In the genomic region with DNA sequence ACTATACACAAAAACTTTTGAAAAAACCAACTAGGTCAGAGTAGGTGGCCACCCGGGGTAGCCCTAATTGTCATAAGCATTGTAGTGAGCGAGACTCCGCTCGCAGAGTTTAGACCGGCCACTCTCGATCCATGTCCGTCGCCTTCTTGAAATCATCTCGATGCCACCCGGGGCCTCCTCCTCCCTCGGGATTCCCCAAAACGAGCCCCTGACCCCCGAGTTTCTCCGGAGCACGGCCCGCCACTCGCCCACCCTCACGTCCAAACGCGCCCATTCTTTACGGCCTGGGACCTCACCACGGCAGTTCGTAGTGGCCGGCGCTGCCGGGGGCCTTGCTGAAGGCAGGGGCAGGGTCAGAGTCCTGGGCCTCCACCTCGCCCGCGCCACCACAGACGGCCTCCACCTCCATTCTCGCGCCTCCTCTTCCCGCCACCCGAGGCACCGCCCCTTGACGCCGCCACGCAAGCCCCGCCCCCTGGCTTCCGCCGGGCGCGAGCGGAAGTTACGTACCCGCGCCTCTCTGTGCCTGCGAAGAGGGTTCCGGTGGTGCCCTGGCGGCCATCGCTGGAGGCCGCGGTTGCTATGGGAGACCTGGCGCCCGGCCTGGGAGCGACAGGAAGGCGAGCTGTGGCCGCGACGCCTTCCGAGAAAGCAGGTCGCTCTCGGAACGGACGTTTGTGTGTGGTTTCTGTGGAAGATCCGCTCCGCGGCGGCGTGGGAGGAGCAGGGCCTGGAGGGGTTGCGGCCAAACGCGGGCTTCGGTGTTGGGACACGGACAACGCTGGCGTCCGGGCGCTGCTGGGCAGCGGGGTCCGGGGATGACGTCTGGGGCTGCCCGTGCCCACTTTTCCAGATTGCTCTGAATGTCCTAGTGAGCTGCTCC, we compare ENCODE assay signal across 1 cellular context.
TF ChIP-seq lines count a peak whose summit lies in the region.

RFC2 (minus strand) TSS at position 425 of the 883 bp plus-strand sequence; CDS start at position 409, 16 bp downstream.

TF ChIP-seq in K562, 482 proteins besides CTCF, POLR2A, EP300 and RAD21 (continued from another document and continues in another):
- TF ChIP-seq ATF7 (IDR thresholded peaks at IDR 0.05) (peak; percentile 92), MXI1 (IDR thresholded peaks at IDR 0.05; ENCODE audit: low read depth, low read length) (peak; percentile 97), KAT7 (CRISPR knock-in tag; IDR thresholded peaks at IDR 0.05; ENCODE audit: borderline replicate concordance) (peak; percentile 98), PRDM10 (IDR thresholded peaks at IDR 0.05; ENCODE audit: partially characterized antibody) (peak; percentile 13), BRD4 (IDR thresholded peaks at IDR 0.05) (no peak; the same call in 1 of the 2 replicates), TEAD1 (CRISPR knock-in tag; IDR thresholded peaks at IDR 0.05) (peak in 1 of 2 experiments; percentile 86; a peak in 3 of 4 replicates), SIX5 (IDR thresholded peaks at IDR 0.05; ENCODE audit: borderline replicate concordance in 1 of 2, insufficient read depth in 1 of 2, low read depth in 1 of 2, low read length in 2 of 2) (peak in 1 of 2 experiments; percentile 21; a peak in 1 of 4 replicates), AFF1 (IDR thresholded peaks at IDR 0.05; ENCODE audit: low read depth in 1 of 2, partially characterized antibody in 2 of 2) (peak in 1 of 2 experiments; percentile 21), NR2C2 (CRISPR knock-in tag; IDR thresholded peaks at IDR 0.05) (no peak), NR2C2 (tag; IDR thresholded peaks at IDR 0.05) (peak; percentile 72), ZBED1 (IDR thresholded peaks at IDR 0.05) (peak; percentile 69), CEBPG (CRISPR knock-in tag; IDR thresholded peaks at IDR 0.05) (0 out of 2 replicates have a peak, but pooled peaks have one; percentile 22), CEBPG (tag; conservative IDR thresholded peaks at IDR 0.05 in 1 of 2, IDR thresholded peaks at IDR 0.05 in 1 of 2) (no peak), RBBP5 (IDR thresholded peaks at IDR 0.05; ENCODE audit: borderline replicate concordance, insufficient read depth, low read length, poor library complexity, severe bottlenecking) (peak; percentile 72), MAFK (IDR thresholded peaks at IDR 0.05; ENCODE audit: low read length) (0 out of 2 replicates have a peak, but pooled peaks have one; percentile 1), NR4A1 (CRISPR knock-in tag; IDR thresholded peaks at IDR 0.05) (peak; percentile 67), NR4A1 (tag; IDR thresholded peaks at IDR 0.05) (no peak), DIDO1 (tag; IDR thresholded peaks at IDR 0.05; ENCODE audit: low read depth) (peak; percentile 60; the same call in 1 of the 2 replicates), SMARCA5 (IDR thresholded peaks at IDR 0.05) (peak; percentile 41; the same call in 1 of the 2 replicates), HEY1 (CRISPR knock-in tag; IDR thresholded peaks at IDR 0.05; ENCODE audit: borderline replicate concordance) (no peak), NR2F6 (CRISPR knock-in tag; IDR thresholded peaks at IDR 0.05) (no peak), MLLT1 (IDR thresholded peaks at IDR 0.05) (peak in 1 of 2 experiments; percentile 56; a peak in 1 of 4 replicates), MEIS2 (IDR thresholded peaks at IDR 0.05; ENCODE audit: partially characterized antibody) (peak; percentile 31), XRCC5 (IDR thresholded peaks at IDR 0.05; ENCODE audit: low read depth, low read length) (peak; percentile 68; the same call in 1 of the 2 replicates), ATF6 (CRISPR knock-in tag; IDR thresholded peaks at IDR 0.05) (peak; percentile 84), CBX1 (IDR thresholded peaks at IDR 0.05; ENCODE audit: low read depth) (peak; percentile 81), KLF13 (tag; IDR thresholded peaks at IDR 0.05; ENCODE audit: borderline replicate concordance, low read depth) (peak; percentile 48; the same call in 1 of the 2 replicates), HNRNPH1 (optimal IDR thresholded peaks at IDR 0.05; ENCODE audit: low read depth, low read length) (no peak), NFRKB (IDR thresholded peaks at IDR 0.05; ENCODE audit: low read depth) (peak; percentile 90), ZNF780A (CRISPR knock-in tag; IDR thresholded peaks at IDR 0.05) (no peak), PHF21A (IDR thresholded peaks at IDR 0.05; ENCODE audit: borderline replicate concordance, low read depth) (peak; percentile 47; the same call in 1 of the 2 replicates), SP1 (CRISPR knock-in tag; IDR thresholded peaks at IDR 0.05) (peak; percentile 97), SRF (CRISPR knock-in tag; IDR thresholded peaks at IDR 0.05) (peak in 1 of 2 experiments; percentile 76; a peak in 1 of 4 replicates), GABPA (tag; conservative IDR thresholded peaks at IDR 0.05; ENCODE audit: low read depth) (peak; percentile 99)
- TF ChIP-seq, protein P1, sequence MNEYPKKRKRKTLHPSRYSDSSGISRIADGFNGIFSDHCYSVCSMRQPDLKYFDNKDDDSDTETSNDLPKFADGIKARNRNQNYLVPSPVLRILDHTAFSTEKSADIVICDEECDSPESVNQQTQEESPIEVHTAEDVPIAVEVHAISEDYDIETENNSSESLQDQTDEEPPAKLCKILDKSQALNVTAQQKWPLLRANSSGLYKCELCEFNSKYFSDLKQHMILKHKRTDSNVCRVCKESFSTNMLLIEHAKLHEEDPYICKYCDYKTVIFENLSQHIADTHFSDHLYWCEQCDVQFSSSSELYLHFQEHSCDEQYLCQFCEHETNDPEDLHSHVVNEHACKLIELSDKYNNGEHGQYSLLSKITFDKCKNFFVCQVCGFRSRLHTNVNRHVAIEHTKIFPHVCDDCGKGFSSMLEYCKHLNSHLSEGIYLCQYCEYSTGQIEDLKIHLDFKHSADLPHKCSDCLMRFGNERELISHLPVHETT (CRISPR knock-in tag; conservative IDR thresholded peaks at IDR 0.05 in 1 of 2, IDR thresholded peaks at IDR 0.05 in 1 of 2): peak in 1 of 2 experiments; percentile 88; a peak in 2 of 4 replicates
- TF ChIP-seq, protein P2, sequence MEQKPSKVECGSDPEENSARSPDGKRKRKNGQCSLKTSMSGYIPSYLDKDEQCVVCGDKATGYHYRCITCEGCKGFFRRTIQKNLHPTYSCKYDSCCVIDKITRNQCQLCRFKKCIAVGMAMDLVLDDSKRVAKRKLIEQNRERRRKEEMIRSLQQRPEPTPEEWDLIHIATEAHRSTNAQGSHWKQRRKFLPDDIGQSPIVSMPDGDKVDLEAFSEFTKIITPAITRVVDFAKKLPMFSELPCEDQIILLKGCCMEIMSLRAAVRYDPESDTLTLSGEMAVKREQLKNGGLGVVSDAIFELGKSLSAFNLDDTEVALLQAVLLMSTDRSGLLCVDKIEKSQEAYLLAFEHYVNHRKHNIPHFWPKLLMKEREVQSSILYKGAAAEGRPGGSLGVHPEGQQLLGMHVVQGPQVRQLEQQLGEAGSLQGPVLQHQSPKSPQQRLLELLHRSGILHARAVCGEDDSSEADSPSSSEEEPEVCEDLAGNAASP (IDR thresholded peaks at IDR 0.05): no peak
- TF ChIP-seq, protein P3, sequence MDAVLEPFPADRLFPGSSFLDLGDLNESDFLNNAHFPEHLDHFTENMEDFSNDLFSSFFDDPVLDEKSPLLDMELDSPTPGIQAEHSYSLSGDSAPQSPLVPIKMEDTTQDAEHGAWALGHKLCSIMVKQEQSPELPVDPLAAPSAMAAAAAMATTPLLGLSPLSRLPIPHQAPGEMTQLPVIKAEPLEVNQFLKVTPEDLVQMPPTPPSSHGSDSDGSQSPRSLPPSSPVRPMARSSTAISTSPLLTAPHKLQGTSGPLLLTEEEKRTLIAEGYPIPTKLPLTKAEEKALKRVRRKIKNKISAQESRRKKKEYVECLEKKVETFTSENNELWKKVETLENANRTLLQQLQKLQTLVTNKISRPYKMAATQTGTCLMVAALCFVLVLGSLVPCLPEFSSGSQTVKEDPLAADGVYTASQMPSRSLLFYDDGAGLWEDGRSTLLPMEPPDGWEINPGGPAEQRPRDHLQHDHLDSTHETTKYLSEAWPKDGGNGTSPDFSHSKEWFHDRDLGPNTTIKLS (IDR thresholded peaks at IDR 0.05; ENCODE audit: borderline replicate concordance, low read depth): peak; percentile 77
- TF ChIP-seq, protein P4, sequence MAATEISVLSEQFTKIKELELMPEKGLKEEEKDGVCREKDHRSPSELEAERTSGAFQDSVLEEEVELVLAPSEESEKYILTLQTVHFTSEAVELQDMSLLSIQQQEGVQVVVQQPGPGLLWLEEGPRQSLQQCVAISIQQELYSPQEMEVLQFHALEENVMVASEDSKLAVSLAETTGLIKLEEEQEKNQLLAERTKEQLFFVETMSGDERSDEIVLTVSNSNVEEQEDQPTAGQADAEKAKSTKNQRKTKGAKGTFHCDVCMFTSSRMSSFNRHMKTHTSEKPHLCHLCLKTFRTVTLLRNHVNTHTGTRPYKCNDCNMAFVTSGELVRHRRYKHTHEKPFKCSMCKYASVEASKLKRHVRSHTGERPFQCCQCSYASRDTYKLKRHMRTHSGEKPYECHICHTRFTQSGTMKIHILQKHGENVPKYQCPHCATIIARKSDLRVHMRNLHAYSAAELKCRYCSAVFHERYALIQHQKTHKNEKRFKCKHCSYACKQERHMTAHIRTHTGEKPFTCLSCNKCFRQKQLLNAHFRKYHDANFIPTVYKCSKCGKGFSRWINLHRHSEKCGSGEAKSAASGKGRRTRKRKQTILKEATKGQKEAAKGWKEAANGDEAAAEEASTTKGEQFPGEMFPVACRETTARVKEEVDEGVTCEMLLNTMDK (IDR thresholded peaks at IDR 0.05; ENCODE audit: borderline replicate concordance, insufficient read depth, low read depth, low read length, poor library complexity, severe bottlenecking): no peak
